In genomic region chrX:47573334-47574095, GRCh38 we compare ENCODE assay signal across 10 cellular contexts. TPM values are rescaled to one million over a fixed set of nuclear protein-coding genes. Genes with fewer than 3 reads are reported as not detected.
DNase-seq lines count a peak whose midpoint lies in the region; ATAC-seq and TF ChIP-seq lines count a peak whose summit lies in the region.
"Had no signal": no experiment of that assay in that cellular context is flagged by ENCODE, and none has a peak within 500 bp of the region (broad histone marks: within the 10 kb centered on the region; RNA-seq: fewer than 3 reads in every experiment).

No MANE protein-coding gene starts in this region.

- peaks cover 45% of the 10 kb centered on the region for H3K4me1 Mint-ChIP-seq in stimulated activated naive CD8-positive, alpha-beta T cell treated with anti-CD3 and anti-CD28 coated beads, Interleukin-15, amount 100 ng/mL, for 72 hours

- DNase-seq in mammary epithelial cell (peak; percentile 25), kidney tubule cell (ENCODE audit: low spot score) (peak; percentile 32), NCI-H2227 treated with DMSO at 0.1 percent for 48 hours (lab: John Stamatoyannopoulos, UW) (no peak), posterior cingulate gyrus (no peak), activated gamma-delta T cell (lab: John Stamatoyannopoulos, UW) (no peak)
- DNase-seq in stimulated activated naive CD8-positive, alpha-beta T cell treated with anti-CD3 and anti-CD28 coated beads, Interleukin-15, amount 100 ng/mL, for 72 hours, result no peak
- DNase-seq in activated CD8-positive, alpha-beta memory T cell treated with anti-CD3 and anti-CD28 coated beads, Interleukin-2, amount 50 U/mL, for 4 hours, result no peak
- DNase-seq: foreskin melanocyte had no signal

- H3K36me3 ChIP-seq in HUES6 (ENCODE audit: control insufficient read depth, insufficient read depth, low read length), result peaks cover 32% of the 10 kb centered on the region
- H3K36me3 ChIP-seq in mammary epithelial cell (ENCODE audit: insufficient read depth, low read length), result no peaks in the 10 kb centered on the region

- peak; percentile 8 for ATAC-seq in stimulated activated naive CD8-positive, alpha-beta T cell treated with anti-CD3 and anti-CD28 coated beads, Interleukin-15, amount 100 ng/mL, for 72 hours

- no TSS peak for BruUV-seq in mammary epithelial cell (replicated peaks; lab: Mats Ljungman, UMichigan)

- CTCF ChIA-PET in mammary epithelial cell (lab: Charles Lee; ENCODE audit: low non-redundant PET), result no interaction called here

- intact Hi-C loops in mammary epithelial cell (cut with micrococcal nuclease) (no loop called here), posterior cingulate gyrus (cut with DNase I) (no loop called here)

- no peaks in the 10 kb centered on the region for H3K27me3 ChIP-seq in HUES6 (ENCODE audit: control insufficient read depth, insufficient read depth, low read length)
- no peaks in the 10 kb centered on the region for H3K27me3 ChIP-seq in mammary epithelial cell (ENCODE audit: insufficient read depth, low read length)

- H3K4me2 ChIP-seq in mammary epithelial cell (ENCODE audit: insufficient read depth, low read depth, low read length), result peak overlapping the region; percentile 71
- H3K4me2 ChIP-seq: KMS-11 had no signal

- no peak for TF ChIP-seq CTCF in mammary epithelial cell (conservative IDR thresholded peaks at IDR 0.05 in 1 of 2, IDR thresholded peaks at IDR 0.05 in 1 of 2; ENCODE audit: extremely low read depth in 1 of 2, insufficient read depth in 1 of 2, low read depth in 1 of 2, low read length in 2 of 2)

- dilution Hi-C loops in mammary epithelial cell (cut with HindIII; ENCODE audit: low sequenced_read_pairs), result no loop called here

- H3K4me1 ChIP-seq in HUES6 (ENCODE audit: control insufficient read depth, insufficient read depth, low read length), result peaks cover 24% of the 10 kb centered on the region
- H3K4me1 ChIP-seq in mammary epithelial cell (ENCODE audit: insufficient read depth, low read length), result peaks cover 11% of the 10 kb centered on the region

- no peaks in the 10 kb centered on the region for H3K27me3 Mint-ChIP-seq in stimulated activated naive CD8-positive, alpha-beta T cell treated with anti-CD3 and anti-CD28 coated beads, Interleukin-15, amount 100 ng/mL, for 72 hours

- peak overlapping the region; percentile 70 for H3K4me3 ChIP-seq in HUES6 (ENCODE audit: low read depth, low read length)
- H3K4me3 ChIP-seq in mammary epithelial cell (replicated peaks in 1 of 3; ENCODE audit: insufficient read depth in 1 of 3, low read depth in 2 of 3, low read length in 3 of 3), result peak overlapping the region in 2 of 3 experiments; percentile 17 to 35

- no peaks in the 10 kb centered on the region for H4K20me1 ChIP-seq in mammary epithelial cell (ENCODE audit: insufficient read depth, low read length)

- H3K9ac ChIP-seq in HUES6 (ENCODE audit: low read length) (peak overlapping the region; percentile 94), mammary epithelial cell (ENCODE audit: insufficient read depth, low read length) (no peak overlapping the region)
- H3K9ac ChIP-seq: KMS-11 had no signal

- peak overlapping the region; percentile 42 for H2AFZ ChIP-seq in mammary epithelial cell (ENCODE audit: low read depth, low read length)

- in situ Hi-C loops in mammary epithelial cell (cut with MboI; ENCODE audit: low sequenced_read_pairs in 2 of 2), result no loop called here

- WGBS in mammary epithelial cell (ENCODE audit: low coverage, missing lambda C conversion rate), result 22% methylated on average over 12 of the region's 21 CpGs

- no peaks in the 10 kb centered on the region for H3K79me2 ChIP-seq in mammary epithelial cell (ENCODE audit: insufficient read depth, low read length)

- H3K9me3 ChIP-seq in HUES6 (ENCODE audit: control insufficient read depth, insufficient read depth, low read depth, low read length), result peaks cover 19% of the 10 kb centered on the region; the same call in 1 of the 2 replicates
- peaks cover 3% of the 10 kb centered on the region for H3K9me3 ChIP-seq in mammary epithelial cell (replicated peaks; ENCODE audit: insufficient read depth, low read length)

- H3K27ac ChIP-seq in HUES6 (ENCODE audit: low read depth, low read length), result peak overlapping the region; percentile 99
- peak overlapping the region; percentile 17 for H3K27ac ChIP-seq in mammary epithelial cell (ENCODE audit: insufficient read depth, low read depth, low read length)
- H3K27ac ChIP-seq: KMS-11 had no signal

- H3K27ac Mint-ChIP-seq in stimulated activated naive CD8-positive, alpha-beta T cell treated with anti-CD3 and anti-CD28 coated beads, Interleukin-15, amount 100 ng/mL, for 72 hours, result peak overlapping the region; percentile 91 to 97

- H3K9me3 Mint-ChIP-seq in stimulated activated naive CD8-positive, alpha-beta T cell treated with anti-CD3 and anti-CD28 coated beads, Interleukin-15, amount 100 ng/mL, for 72 hours, result no peaks in the 10 kb centered on the region

- peak overlapping the region; percentile 29 to 54 for H3K4me3 Mint-ChIP-seq in stimulated activated naive CD8-positive, alpha-beta T cell treated with anti-CD3 and anti-CD28 coated beads, Interleukin-15, amount 100 ng/mL, for 72 hours

RNA-seq across cellular contexts. Expression of gene TIMP1, which starts 8.7 kb away (rescaled TPM):
- 100 to 1,000 TPM; 170 to 219 TPM for total RNA-seq in mammary epithelial cell
- polyA plus RNA-seq in mammary epithelial cell, result 582 TPM
- 755 TPM for polyA minus RNA-seq in mammary epithelial cell

RNA-seq across cellular contexts. Expression of gene ARAF, which starts 12.5 kb away (rescaled TPM):
- 10 to 100 TPM; 15.8 to 48.6 TPM for total RNA-seq in mammary epithelial cell
- 36.9 TPM for polyA plus RNA-seq in mammary epithelial cell
- polyA minus RNA-seq in mammary epithelial cell, result 35.6 TPM

RNA-seq across cellular contexts. Expression of gene SYN1, which starts 46.1 kb away (rescaled TPM):
- under 1 TPM; under 0.01 to 0.45 TPM for total RNA-seq in mammary epithelial cell
- 0.10 TPM for polyA plus RNA-seq in mammary epithelial cell
- polyA minus RNA-seq in mammary epithelial cell, result 0.21 TPM

RNA-seq across cellular contexts. Expression of gene CFP, which starts 56.2 kb away (rescaled TPM):
- under 1 TPM; 0.17 to 0.28 TPM for total RNA-seq in mammary epithelial cell
- polyA plus RNA-seq in mammary epithelial cell, result 0.06 TPM
- polyA minus RNA-seq in mammary epithelial cell, result not detected

Comparison
In these comparisons a context has a peak if more than half of its experiments do, and no peak if none do; other contexts are left out.
1. DNase-seq: peak in mammary epithelial cell (single experiment) and kidney tubule cell (single experiment); none in stimulated activated naive CD8-positive, alpha-beta T cell treated with anti-CD3 and anti-CD28 coated beads, Interleukin-15, amount 100 ng/mL, for 72 hours (0 of 2), activated CD8-positive, alpha-beta memory T cell treated with anti-CD3 and anti-CD28 coated beads, Interleukin-2, amount 50 U/mL, for 4 hours (single experiment), NCI-H2227 treated with DMSO at 0.1 percent for 48 hours (single experiment), posterior cingulate gyrus (0 of 10) and activated gamma-delta T cell (single experiment).